ENCODE assay signal across 8 cellular contexts in genomic region chr7:50595538-50596102, GRCh38. TPM values are rescaled to one million over a fixed set of nuclear protein-coding genes. Genes with fewer than 3 reads are reported as not detected.
DNase-seq lines count a peak whose midpoint lies in the region; ATAC-seq, FAIRE-seq and TF ChIP-seq lines count a peak whose summit lies in the region.

No MANE protein-coding gene starts in this region.

- TF ChIP-seq CTCF in HCT116 (IDR thresholded peaks at IDR 0.05 in 2 of 3, conservative IDR thresholded peaks at IDR 0.05 in 1 of 3; ENCODE audit: borderline replicate concordance in 1 of 3, insufficient read depth in 1 of 3, low read depth in 2 of 3, low read length in 2 of 3) = peak; percentile 13 to 70 (median 67); a peak in 5 of 6 replicates
- TF ChIP-seq CTCF in MCF 10A (IDR thresholded peaks at IDR 0.05; ENCODE audit: unreplicated experiment) = peak; percentile 23
- TF ChIP-seq CTCF in kidney (IDR thresholded peaks at IDR 0.05; ENCODE audit: borderline replicate concordance, extremely low read depth, insufficient read depth) = peak; percentile 32
- TF ChIP-seq CTCF in uterus (IDR thresholded peaks at IDR 0.05) = peak; percentile 40 to 53 (median 46)

- H3K4me3 ChIP-seq in HCT116 (replicated peaks in 1 of 2; ENCODE audit: low read depth in 1 of 2, low read length in 2 of 2) = no peak overlapping the region
- H3K4me3 ChIP-seq in kidney (ENCODE audit: low read length in 2 of 2) = no peak overlapping the region
- no peak overlapping the region for H3K4me3 ChIP-seq in uterus

- H3K36me3 ChIP-seq in HCT116 (ENCODE audit: control insufficient read depth in 1 of 2, insufficient read depth in 2 of 2, low read length in 2 of 2) (peaks cover 0 to 2% of the 10 kb centered on the region in 2 experiments; a peak in 1 of 4 replicates), kidney (ENCODE audit: control insufficient read depth in 1 of 2, insufficient read depth in 2 of 2, low read length in 2 of 2) (peaks cover 8 to 14% of the 10 kb centered on the region in 2 donors), uterus (no peaks in the 10 kb centered on the region)

- no peak overlapping the region for H3K27ac ChIP-seq in HCT116 (ENCODE audit: low read depth, low read length)
- H3K27ac ChIP-seq in kidney (ENCODE audit: low read depth in 2 of 2, low read length in 2 of 2) = no peak overlapping the region
- no peak overlapping the region for H3K27ac ChIP-seq in uterus

- H3K9ac ChIP-seq in HCT116 (ENCODE audit: low read length) (no peak overlapping the region), kidney (ENCODE audit: low read length in 2 of 2) (no peak overlapping the region)

- peak; percentile 41 for DNase-seq in activated CD4-positive, alpha-beta T cell treated with anti-CD3 and anti-CD28 coated beads for 36 hours
- no peak for DNase-seq in activated CD4-positive, alpha-beta T cell treated with anti-CD3 and anti-CD28 coated beads for 1 hour
- DNase-seq in HCT116 (ENCODE audit: low read depth, low spot score) (peak; percentile 34), NCI-H1930 (lab: John Stamatoyannopoulos, UW) (peak; percentile 21), MCF 10A (ENCODE audit: unreplicated experiment) (peak; percentile 36), kidney (no peak), uterus (peak; percentile 44 to 54), SKM-1 (lab: John Stamatoyannopoulos, UW; ENCODE audit: unreplicated experiment) (no peak)

- peaks cover 16% of the 10 kb centered on the region for H3K4me1 Mint-ChIP-seq in activated CD4-positive, alpha-beta T cell treated with anti-CD3 and anti-CD28 coated beads for 36 hours
- H3K4me1 Mint-ChIP-seq in MCF 10A (ENCODE audit: insufficient read depth, unreplicated experiment) = no peaks in the 10 kb centered on the region

- no peak overlapping the region for H3K4me3 Mint-ChIP-seq in activated CD4-positive, alpha-beta T cell treated with anti-CD3 and anti-CD28 coated beads for 36 hours
- no peak overlapping the region for H3K4me3 Mint-ChIP-seq in MCF 10A (ENCODE audit: unreplicated experiment)

- no peaks in the 10 kb centered on the region for H3K79me2 ChIP-seq in HCT116 (ENCODE audit: insufficient read depth, low read length)

- no peak for FAIRE-seq in kidney (lab: Jason Lieb, UNC)

- H3K9me2 ChIP-seq in HCT116 (ENCODE audit: insufficient read depth) = no peaks in the 10 kb centered on the region

- H4K20me1 ChIP-seq in HCT116 (ENCODE audit: insufficient read depth) = no peaks in the 10 kb centered on the region

- H3K4me1 ChIP-seq in HCT116 (ENCODE audit: control insufficient read depth in 1 of 2, insufficient read depth in 2 of 2, low read length in 2 of 2) (no peaks in the 10 kb centered on the region), kidney (ENCODE audit: control insufficient read depth in 1 of 2, insufficient read depth in 1 of 2, low read depth in 1 of 2, low read length in 2 of 2) (no peaks in the 10 kb centered on the region), uterus (no peaks in the 10 kb centered on the region)

- H3K36me3 Mint-ChIP-seq in activated CD4-positive, alpha-beta T cell treated with anti-CD3 and anti-CD28 coated beads for 36 hours (ENCODE audit: low read depth) = no peaks in the 10 kb centered on the region
- peaks cover 54% of the 10 kb centered on the region for H3K36me3 Mint-ChIP-seq in MCF 10A (ENCODE audit: insufficient read depth, unreplicated experiment)

- TF ChIP-seq RAD21 in HCT116 (IDR thresholded peaks at IDR 0.05; ENCODE audit: low read depth) = peak; percentile 52

- RAD21 ChIA-PET in HCT116 (lab: Charles Lee; ENCODE audit: low non-redundant PET in 1 of 2, low total read pairs in 2 of 2, uncharacterized antibody in 2 of 2, unreplicated experiment in 2 of 2) = interaction anchor here in 1 of 2 experiments (0.7 kb wide), 1 partner anchor 375 kb away, joined by 3 read pairs; no protein-coding TSS in a partner anchor

- H3K9me3 ChIP-seq in HCT116 (ENCODE audit: control insufficient read depth in 1 of 2, insufficient read depth in 1 of 2, low read depth in 1 of 2, low read length in 2 of 2) (no peaks in the 10 kb centered on the region), kidney (ENCODE audit: control insufficient read depth in 1 of 2, low read length in 2 of 2) (no peaks in the 10 kb centered on the region), uterus (no peaks in the 10 kb centered on the region)

- no peaks in the 10 kb centered on the region for H3K9me3 Mint-ChIP-seq in activated CD4-positive, alpha-beta T cell treated with anti-CD3 and anti-CD28 coated beads for 36 hours (ENCODE audit: low read depth)
- no peaks in the 10 kb centered on the region for H3K9me3 Mint-ChIP-seq in MCF 10A (ENCODE audit: unreplicated experiment)

- BruUV-seq in HCT116 (replicated peaks; lab: Mats Ljungman, UMichigan) (no TSS peak), MCF 10A (replicated peaks; lab: Mats Ljungman, UMichigan) (no TSS peak)

- peak; percentile 55 for ATAC-seq in activated CD4-positive, alpha-beta T cell treated with anti-CD3 and anti-CD28 coated beads for 36 hours
- ATAC-seq in HCT116 = peak; percentile 90

- no peak for TF ChIP-seq POLR2A in HCT116 (IDR thresholded peaks at IDR 0.05; ENCODE audit: borderline replicate concordance, extremely low read depth, insufficient read depth, insufficient read length)
- TF ChIP-seq POLR2A in uterus (IDR thresholded peaks at IDR 0.05) = no peak

- H3K4me2 ChIP-seq in HCT116 (ENCODE audit: low read length) = no peak overlapping the region

- CTCF ChIA-PET in activated CD4-positive, alpha-beta T cell treated with anti-CD3 and anti-CD28 coated beads for 36 hours (lab: Charles Lee) = interaction anchor here (1.8 kb wide), 1 partner anchor 21 kb away, joined by 5 read pairs; no protein-coding TSS in a partner anchor
- CTCF ChIA-PET in HCT116 (lab: Charles Lee) = interaction anchor here (1.1 kb wide), 1 partner anchor 38 kb away, joined by 3 read pairs; no protein-coding TSS in a partner anchor
- CTCF ChIA-PET in MCF 10A (lab: Yijun Ruan, JAX) = interaction anchor here (0.5 to 1.5 kb wide), 8 partner anchors 9 to 744 kb away, joined by 3 to 8 read pairs (median 4); no protein-coding TSS in a partner anchor

- peaks cover 3% of the 10 kb centered on the region for H3K27me3 Mint-ChIP-seq in activated CD4-positive, alpha-beta T cell treated with anti-CD3 and anti-CD28 coated beads for 36 hours
- no peaks in the 10 kb centered on the region for H3K27me3 Mint-ChIP-seq in MCF 10A (ENCODE audit: insufficient read depth, unreplicated experiment)

- H3K27me3 ChIP-seq in HCT116 (ENCODE audit: insufficient read depth, low read length) (no peaks in the 10 kb centered on the region), uterus (no peaks in the 10 kb centered on the region)

- POLR2A ChIA-PET in activated CD4-positive, alpha-beta T cell treated with anti-CD3 and anti-CD28 coated beads for 36 hours (lab: Charles Lee) = interaction anchor here (1.0 kb wide), 1 partner anchor 9 kb away, joined by 4 read pairs; no protein-coding TSS in a partner anchor
- POLR2A ChIA-PET in HCT116 (lab: Charles Lee) = no interaction called here
- POLR2A ChIA-PET in MCF 10A (lab: Yijun Ruan, JAX) = no interaction called here

- no peak overlapping the region for H2AFZ ChIP-seq in HCT116 (ENCODE audit: low read depth, low read length, poor library complexity, severe bottlenecking)

- intact Hi-C loops in activated CD4-positive, alpha-beta T cell treated with anti-CD3 and anti-CD28 coated beads for 36 hours (cut with DNase I, micrococcal nuclease) = loop anchor here (1.0 to 5.0 kb wide), 7 partner anchors 13 to 237 kb away; no protein-coding TSS in a partner anchor
- intact Hi-C loops in HCT116 (cut with micrococcal nuclease) = no loop called here
- intact Hi-C loops in MCF 10A (cut with micrococcal nuclease) = no loop called here
- intact Hi-C loops in kidney (cut with DNase I) = no loop called here
- intact Hi-C loops in uterus (cut with DNase I; ENCODE audit: low total_unique reads) = no loop called here

- no peak overlapping the region for H3K27ac Mint-ChIP-seq in activated CD4-positive, alpha-beta T cell treated with anti-CD3 and anti-CD28 coated beads for 36 hours
- H3K27ac Mint-ChIP-seq in MCF 10A (ENCODE audit: low read depth, unreplicated experiment) = no peak overlapping the region

TF ChIP-seq in HCT116, 20 proteins besides CTCF, POLR2A, EP300 and RAD21:
- no peak for TF ChIP-seq ATF3 (IDR thresholded peaks at IDR 0.05)
- no peak for TF ChIP-seq YY1 (IDR thresholded peaks at IDR 0.05; ENCODE audit: extremely low read depth, insufficient replicate concordance, low read depth, low read length)
- TF ChIP-seq SIN3A (IDR thresholded peaks at IDR 0.05; ENCODE audit: low read depth) = no peak
- TF ChIP-seq TCF7L2 (IDR thresholded peaks at IDR 0.05; ENCODE audit: borderline replicate concordance, extremely low read depth, insufficient read depth, insufficient read length) = no peak
- no peak for TF ChIP-seq ZNF274 (IDR thresholded peaks at IDR 0.05; ENCODE audit: low read depth, low read length)
- TF ChIP-seq JUND (IDR thresholded peaks at IDR 0.05) = no peak
- no peak for TF ChIP-seq EGR1 (IDR thresholded peaks at IDR 0.05; ENCODE audit: low read depth)
- TF ChIP-seq MAX (IDR thresholded peaks at IDR 0.05) = no peak
TF ChIP-seq in HCT116: peak in this region for 0.

RNA-seq across cellular contexts. Expression of gene DDC, which starts 30.4 kb away (rescaled TPM):
- under 1 TPM; 0.28 to 0.53 TPM for total RNA-seq in activated CD4-positive, alpha-beta T cell treated with anti-CD3 and anti-CD28 coated beads for 36 hours
- not detected for total RNA-seq in HCT116 (2021; ENCODE audit: unreplicated experiment)
- polyA plus RNA-seq in HCT116 (2012) = not detected in 2 replicates
- total RNA-seq in MCF 10A (2022) = 0.64 and 0.79 TPM in 2 replicates
- total RNA-seq in kidney = 7.8 TPM
- 257 TPM for polyA plus RNA-seq in kidney (ENCODE audit: insufficient read depth, low read depth, low replicate concordance)
- total RNA-seq in uterus = not detected

Comparison
In these comparisons a context has a peak if more than half of its experiments do, and no peak if none do; other contexts are left out.
1. DNase-seq: peak in activated CD4-positive, alpha-beta T cell treated with anti-CD3 and anti-CD28 coated beads for 36 hours (single experiment), HCT116 (single experiment), NCI-H1930 (2 of 2), MCF 10A (single experiment) and uterus (2 of 2); none in activated CD4-positive, alpha-beta T cell treated with anti-CD3 and anti-CD28 coated beads for 1 hour (single experiment), kidney (single experiment) and SKM-1 (single experiment).
2. intact Hi-C loops: an anchor here in activated CD4-positive, alpha-beta T cell treated with anti-CD3 and anti-CD28 coated beads for 36 hours (1.0 to 5.0 kb wide); none called in HCT116, MCF 10A, kidney and uterus.
3. Peak in every context shown above with its lines, with median percentiles within 50 percentile points of each other: CTCF ChIP-seq.